Comparison of ENCODE assay signal across 8 cellular contexts in genomic region chr15:52082197-52083036, GRCh38. TPM values are rescaled to one million over a fixed set of nuclear protein-coding genes. Genes with fewer than 3 reads are reported as not detected.
DNase-seq lines count a peak whose midpoint lies in the region; ATAC-seq and TF ChIP-seq lines count a peak whose summit lies in the region.
"Had no signal": no experiment of that assay in that cellular context is flagged by ENCODE, and none has a peak within 500 bp of the region (broad histone marks: within the 10 kb centered on the region; RNA-seq: fewer than 3 reads in every experiment).

No MANE protein-coding gene starts in this region.

- no peaks in the 10 kb centered on the region for H3K79me1 ChIP-seq in neuronal stem cell (ENCODE audit: low read depth, low read length)

- H3K18ac ChIP-seq in neuronal stem cell (ENCODE audit: low read length): no peak overlapping the region

- H2AFZ ChIP-seq in neuronal stem cell (ENCODE audit: low read length): peak overlapping the region; percentile 28

- H3K27me3 Mint-ChIP-seq in Caco-2 (ENCODE audit: insufficient read depth, unreplicated experiment): no peaks in the 10 kb centered on the region
- H3K27me3 Mint-ChIP-seq: activated T-cell treated with anti-CD3 and anti-CD28 coated beads, Interleukin-2, amount 50 U/mL, for 24 hours had no signal

- no peaks in the 10 kb centered on the region for H3K9me3 Mint-ChIP-seq in Caco-2 (ENCODE audit: unreplicated experiment)
- H3K9me3 Mint-ChIP-seq: activated T-cell treated with anti-CD3 and anti-CD28 coated beads, Interleukin-2, amount 50 U/mL, for 24 hours had no signal

- no peak overlapping the region for H3K9ac ChIP-seq in neuronal stem cell (ENCODE audit: low read depth, low read length, poor library complexity)

- no peak overlapping the region for H3K4me3 Mint-ChIP-seq in Caco-2 (ENCODE audit: unreplicated experiment)
- H3K4me3 Mint-ChIP-seq: activated T-cell treated with anti-CD3 and anti-CD28 coated beads, Interleukin-2, amount 50 U/mL, for 24 hours had no signal

- TF ChIP-seq CTCF in Caco-2 (IDR thresholded peaks at IDR 0.05; ENCODE audit: insufficient read depth in 1 of 2, low read depth in 1 of 2, low read length in 1 of 2, severe bottlenecking in 1 of 2, unreplicated experiment in 1 of 2): no peak

- peak; percentile 57 for DNase-seq in NOMO-1 treated with dmso at 0.1 percent for 144 hours (lab: John Stamatoyannopoulos, UW; ENCODE audit: unreplicated experiment)
- DNase-seq in neuronal stem cell (ENCODE audit: low spot score): no peak
- no peak for DNase-seq in iPS-NIHi7 (ENCODE audit: extremely low spot score)
- DNase-seq in Caco-2: no peak
- no peak for DNase-seq in activated naive CD4-positive, alpha-beta T cell treated with anti-CD3 and anti-CD28 coated beads, Interleukin-2, amount 50 U/mL, for 16 hours
- DNase-seq: activated T-cell treated with anti-CD3 and anti-CD28 coated beads, Interleukin-2, amount 50 U/mL, for 24 hours had no signal

- no peak overlapping the region for H3K4ac ChIP-seq in neuronal stem cell (ENCODE audit: low read length)

- H2BK15ac ChIP-seq in neuronal stem cell (ENCODE audit: low read length): no peak overlapping the region

- whole genome bisulfite sequencing in neuronal stem cell (ENCODE audit: extremely low coverage in 2 of 2, insufficient read length in 2 of 2, insufficient replicate concordance in 1 of 2), 2 donors: no CpG with 5 or more reads among the region's 5 CpGs

- no peak overlapping the region for H3K27ac Mint-ChIP-seq in Caco-2 (ENCODE audit: unreplicated experiment)
- H3K27ac Mint-ChIP-seq: activated T-cell treated with anti-CD3 and anti-CD28 coated beads, Interleukin-2, amount 50 U/mL, for 24 hours had no signal

- H4K8ac ChIP-seq in neuronal stem cell (ENCODE audit: low read depth, low read length): no peak overlapping the region

- no peak overlapping the region for H3K23ac ChIP-seq in neuronal stem cell (ENCODE audit: low read depth, low read length, poor library complexity)

- CTCF ChIA-PET in Caco-2 (lab: Charles Lee): no interaction called here

- H3K27me3 ChIP-seq in neuronal stem cell (ENCODE audit: control insufficient read depth in 3 of 3, insufficient read depth in 3 of 3, low read depth in 1 of 3, low read length in 3 of 3): no peaks in the 10 kb centered on the region
- H3K27me3 ChIP-seq in Caco-2 (replicated peaks; ENCODE audit: control insufficient read depth, insufficient read depth, low read length): no peaks in the 10 kb centered on the region

- H2BK120ac ChIP-seq in neuronal stem cell (ENCODE audit: low read depth, low read length): no peak overlapping the region

- H3K36me3 Mint-ChIP-seq in Caco-2 (ENCODE audit: insufficient read depth, unreplicated experiment): no peaks in the 10 kb centered on the region

- no peak overlapping the region for H3K14ac ChIP-seq in neuronal stem cell (ENCODE audit: low read length)

- no peak overlapping the region for H2BK12ac ChIP-seq in neuronal stem cell (ENCODE audit: low read length)

- BruUV-seq in Caco-2 (replicated peaks; lab: Mats Ljungman, UMichigan): no TSS peak

- H4K91ac ChIP-seq in neuronal stem cell (ENCODE audit: low read depth, low read length, poor library complexity): no peak overlapping the region

- H2AK5ac ChIP-seq in neuronal stem cell (ENCODE audit: low read depth, low read length): no peak overlapping the region

- H3K4me1 Mint-ChIP-seq in Caco-2 (ENCODE audit: low read depth, unreplicated experiment): no peaks in the 10 kb centered on the region

- POLR2A ChIA-PET in Caco-2 (lab: Charles Lee): no interaction called here

- no peak overlapping the region for H2BK5ac ChIP-seq in neuronal stem cell (ENCODE audit: low read length)

- no peaks in the 10 kb centered on the region for H3K36me3 ChIP-seq in neuronal stem cell (replicated peaks in 1 of 2; ENCODE audit: control insufficient read depth in 2 of 2, insufficient read depth in 2 of 2, low read length in 2 of 2)
- no peaks in the 10 kb centered on the region for H3K36me3 ChIP-seq in Caco-2 (ENCODE audit: control insufficient read depth, insufficient read depth, low read length)

- H3K4me3 ChIP-seq in neuronal stem cell (ENCODE audit: low read length in 2 of 2): no peak overlapping the region
- no peak overlapping the region for H3K4me3 ChIP-seq in Caco-2 (ENCODE audit: low read depth, low read length)

- intact Hi-C loops in Caco-2 (cut with micrococcal nuclease; ENCODE audit: unreplicated experiment): no loop called here

- H3K9me3 ChIP-seq in neuronal stem cell (replicated peaks in 1 of 2; ENCODE audit: control insufficient read depth in 2 of 2, insufficient read depth in 1 of 2, low read depth in 1 of 2, low read length in 2 of 2): peaks cover 0 to 3% of the 10 kb centered on the region in 2 donors
- peaks cover 12% of the 10 kb centered on the region; the same call in 1 of the 2 replicates for H3K9me3 ChIP-seq in Caco-2

- no peak overlapping the region for H3K4me2 ChIP-seq in neuronal stem cell (ENCODE audit: insufficient read depth, low read length, poor library complexity, severe bottlenecking)

- H3K4me1 ChIP-seq in neuronal stem cell (ENCODE audit: control insufficient read depth in 2 of 2, insufficient read depth in 1 of 2, low read depth in 1 of 2, low read length in 2 of 2): peaks cover 0 to 3% of the 10 kb centered on the region in 2 donors
- H3K4me1 ChIP-seq in Caco-2: no peaks in the 10 kb centered on the region

- no peak overlapping the region for H3K27ac ChIP-seq in neuronal stem cell (replicated peaks; ENCODE audit: low read length)

- ATAC-seq in GM19025 (IDR thresholded peaks at IDR 0.05; ENCODE audit: low read depth, unreplicated experiment) (peak; percentile 59), HG02763 (IDR thresholded peaks at IDR 0.05; ENCODE audit: unreplicated experiment) (peak; percentile 79)

RNA-seq across cellular contexts. Expression of gene BCL2L10, which starts 30.2 kb away (rescaled TPM):
- polyA plus RNA-seq in neuronal stem cell (2013, experiment 1 of 2): 0.06 TPM
- 0.07 TPM for polyA plus RNA-seq in neuronal stem cell (2013, experiment 2 of 2)
- total RNA-seq in Caco-2 (2022): 4.3 and 6.5 TPM in 2 replicates
